ENCODE assay signal across 16 cellular contexts in genomic region chr11:41189711-41190477, GRCh38.
DNase-seq lines count a peak whose midpoint lies in the region; TF ChIP-seq lines count a peak whose summit lies in the region.
"Had no signal": no experiment of that assay in that cellular context is flagged by ENCODE, and none has a peak within 500 bp of the region (broad histone marks: within the 10 kb centered on the region; RNA-seq: fewer than 3 reads in every experiment).

No MANE protein-coding gene starts in this region.

- H3K27ac ChIP-seq in vagina (no peak overlapping the region), tibial nerve (no peak overlapping the region)

- TF ChIP-seq CTCF in vagina (IDR thresholded peaks at IDR 0.05) = no peak
- TF ChIP-seq CTCF in tibial nerve (IDR thresholded peaks at IDR 0.05) = no peak

- H3K9me3 ChIP-seq in neuron (ENCODE audit: low read length) = no peaks in the 10 kb centered on the region
- no peaks in the 10 kb centered on the region for H3K9me3 ChIP-seq in vagina
- peaks cover 0 to 10% (median 0%) of the 10 kb centered on the region in 4 donors for H3K9me3 ChIP-seq in tibial nerve

- peak overlapping the region; percentile 45 for H2AFZ ChIP-seq in neuron (ENCODE audit: low read depth, low read length)

- no peak overlapping the region for H3K4me3 ChIP-seq in neuron (ENCODE audit: low read length)
- no peak overlapping the region for H3K4me3 ChIP-seq in vagina
- H3K4me3 ChIP-seq in tibial nerve = no peak overlapping the region

- H3K36me3 ChIP-seq in neuron (ENCODE audit: insufficient read depth, low read length) (no peaks in the 10 kb centered on the region), vagina (no peaks in the 10 kb centered on the region), tibial nerve (no peaks in the 10 kb centered on the region)

- H3K4me1 ChIP-seq in neuron (ENCODE audit: insufficient read depth, low read length) (peaks cover 18% of the 10 kb centered on the region), vagina (no peaks in the 10 kb centered on the region), tibial nerve (no peaks in the 10 kb centered on the region)

- intact Hi-C loops in vagina (cut with DNase I) = no loop called here

- TF ChIP-seq POLR2A in vagina (IDR thresholded peaks at IDR 0.05) = no peak
- no peak for TF ChIP-seq POLR2A in tibial nerve (IDR thresholded peaks at IDR 0.05)

- 31 to 45% methylated on average over 5 of the region's 5 CpGs for WGBS in tibial nerve, 2 donors

- no peak for TF ChIP-seq EP300 in tibial nerve (IDR thresholded peaks at IDR 0.05)

- DNase-seq in DMS53 treated with DMSO at 0.1 percent for 48 hours (lab: John Stamatoyannopoulos, UW; ENCODE audit: unreplicated experiment) (peak; percentile 85), NCI-H146 treated with DMSO at 0.1 percent for 48 hours (lab: John Stamatoyannopoulos, UW; ENCODE audit: unreplicated experiment) (peak; percentile 51), inferior parietal cortex (ENCODE audit: extremely low spot score) (peak; percentile 62), SHP77 treated with DMSO at 0.1 percent for 48 hours (lab: John Stamatoyannopoulos, UW) (no peak), vagina (ENCODE audit: extremely low spot score in 2 of 2) (no peak), tibial nerve (ENCODE audit: low spot score in 2 of 2) (no peak)
- DNase-seq: ACHN, AML-193, DMS79 treated with DMSO at 0.1 percent for 48 hours, KBM-7, MV-4-11, NCI-H1694 treated with DMSO at 0.1 percent for 48 hours, NCI-H345, NCI-H526, RPMI8226 had no signal

- no peaks in the 10 kb centered on the region for H3K27me3 ChIP-seq in neuron (ENCODE audit: insufficient read depth, low read length)
- no peaks in the 10 kb centered on the region for H3K27me3 ChIP-seq in vagina
- no peaks in the 10 kb centered on the region for H3K27me3 ChIP-seq in tibial nerve

Comparison
In these comparisons a context has a peak if more than half of its experiments do, and no peak if none do; other contexts are left out.
1. DNase-seq: peak in DMS53 treated with DMSO at 0.1 percent for 48 hours (single experiment), NCI-H146 treated with DMSO at 0.1 percent for 48 hours (single experiment) and inferior parietal cortex (single experiment); none in SHP77 treated with DMSO at 0.1 percent for 48 hours (single experiment), vagina (0 of 2) and tibial nerve (0 of 2).